2 cellular contexts compared by ENCODE assay signal in genomic region chr15:22799902-22800301, GRCh38.
TF ChIP-seq lines count a peak whose summit lies in the region.

No MANE protein-coding gene starts in this region.

TF ChIP-seq in GM23338, 12 proteins besides CTCF, POLR2A, EP300 and RAD21:
- TF ChIP-seq CREB1 (CRISPR knock-in tag; IDR thresholded peaks at IDR 0.05; ENCODE audit: low read depth) (no peak), REST (IDR thresholded peaks at IDR 0.05; ENCODE audit: unreplicated experiment) (no peak)

TF ChIP-seq in K562, 482 proteins besides CTCF, POLR2A, EP300 and RAD21:
- peak; percentile 67; the same call in 1 of the 2 replicates for TF ChIP-seq CEBPB (tag; IDR thresholded peaks at IDR 0.05)
- TF ChIP-seq TBL1XR1 (IDR thresholded peaks at IDR 0.05; ENCODE audit: low read length in 2 of 2): no peak
- peak; percentile 28; the same call in 1 of the 2 replicates for TF ChIP-seq CEBPG (CRISPR knock-in tag; IDR thresholded peaks at IDR 0.05)
- peak; percentile 33 to 38; a peak in 2 of 4 replicates for TF ChIP-seq CEBPG (tag; conservative IDR thresholded peaks at IDR 0.05 in 1 of 2, IDR thresholded peaks at IDR 0.05 in 1 of 2)
